1 cellular context compared by ENCODE assay signal in genomic region chr5:150626853-150627276, GRCh38.
TF ChIP-seq lines count a peak whose summit lies in the region.

No MANE protein-coding gene starts in this region.

TF ChIP-seq in A549, 52 proteins besides CTCF, POLR2A, EP300 and RAD21 (continued from another document):
- TF ChIP-seq REST (IDR thresholded peaks at IDR 0.05), result no peak
- TF ChIP-seq FOSL2 (IDR thresholded peaks at IDR 0.05), result no peak
- no peak for TF ChIP-seq FOSL2 (CRISPR knock-in tag; IDR thresholded peaks at IDR 0.05)
- no peak for TF ChIP-seq JUN (IDR thresholded peaks at IDR 0.05)
